Comparison of ENCODE assay signal across 39 cellular contexts in the genomic region with DNA sequence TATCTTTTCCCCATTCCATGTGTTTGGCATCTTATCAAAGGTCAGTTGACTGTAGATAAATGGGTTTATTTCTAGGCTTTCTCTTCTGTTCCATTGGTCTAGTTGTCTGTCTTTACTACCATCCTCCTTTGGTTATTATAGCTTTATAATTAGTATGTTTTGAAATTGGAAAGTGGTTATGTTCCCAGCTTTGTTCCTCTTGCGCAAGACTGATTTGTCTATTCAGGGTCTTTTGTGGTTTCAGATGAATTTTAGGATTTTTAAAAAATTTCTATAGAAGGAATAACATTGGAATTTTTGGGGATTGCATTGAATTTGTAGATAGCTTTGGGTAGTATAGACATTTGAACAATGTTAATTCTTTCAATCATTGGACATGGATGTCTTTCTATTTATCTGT.
"Had no signal": no experiment of that assay in that cellular context is flagged by ENCODE, and none has a peak within 500 bp of the region (broad histone marks: within the 10 kb centered on the region; RNA-seq: fewer than 3 reads in every experiment).

No MANE protein-coding gene starts in this region.

- ATAC-seq: activated CD4-positive, alpha-beta T cell treated with anti-CD3 and anti-CD28 coated beads for 36 hours; activated CD4-positive, CD25-positive, alpha-beta regulatory T cell treated with anti-CD3 and anti-CD28 coated beads, Interleukin-2, amount 50 U/mL, for 24 hours; activated CD8-positive, alpha-beta memory T cell treated with anti-CD3 and anti-CD28 coated beads, Interleukin-2, amount 10 ng/mL, durations not matched to agents 7 days and 5 days; activated CD8-positive, alpha-beta T cell treated with anti-CD3 and anti-CD28 coated beads, Interleukin-2, amount 10 ng/mL, durations not matched to agents 7 days and 5 days; activated naive CD8-positive, alpha-beta T cell treated with anti-CD3 and anti-CD28 coated beads, Interleukin-2, amount 50 U/mL, for 24 hours; WTC11 had no signal

- H3K4me1 ChIP-seq: ascending aorta had no signal

- FAIRE-seq: bronchial epithelial cell had no signal

- H3K4me1 Mint-ChIP-seq: activated CD4-positive, alpha-beta memory T cell treated with anti-CD3 and anti-CD28 coated beads, Interleukin-2, amount 10 ng/mL, durations not matched to agents 7 days and 5 days; activated CD4-positive, alpha-beta T cell treated with anti-CD3 and anti-CD28 coated beads for 36 hours; activated CD4-positive, alpha-beta T cell treated with anti-CD3 and anti-CD28 coated beads, Interleukin-2, amount 10 ng/mL, durations not matched to agents 7 days and 5 days; activated CD8-positive, alpha-beta memory T cell treated with anti-CD3 and anti-CD28 coated beads, Interleukin-2, amount 10 ng/mL, durations not matched to agents 7 days and 5 days; activated naive CD4-positive, alpha-beta T cell treated with anti-CD3 and anti-CD28 coated beads, Interleukin-2, amount 10 ng/mL, durations not matched to agents 7 days and 5 days; activated naive CD4-positive, alpha-beta T cell treated with anti-CD3 and anti-CD28 coated beads, Interleukin-2, amount 50 U/mL, for 24 hours; activated naive CD8-positive, alpha-beta T cell treated with anti-CD3 and anti-CD28 coated beads, Interleukin-2, amount 10 ng/mL, durations not matched to agents 7 days and 5 days; activated naive CD8-positive, alpha-beta T cell treated with anti-CD3 and anti-CD28 coated beads, Interleukin-2, amount 50 U/mL, for 24 hours; brain; central memory CD8-positive, alpha-beta T cell; WTC11 had no signal

- H3K4me3 ChIP-seq: ascending aorta, cardiac muscle cell had no signal

- H3K36me3 Mint-ChIP-seq: activated CD8-positive, alpha-beta memory T cell treated with anti-CD3 and anti-CD28 coated beads, Interleukin-2, amount 10 ng/mL, durations not matched to agents 7 days and 5 days; activated naive CD4-positive, alpha-beta T cell treated with anti-CD3 and anti-CD28 coated beads, Interleukin-2, amount 10 ng/mL, durations not matched to agents 7 days and 5 days; activated naive CD4-positive, alpha-beta T cell treated with anti-CD3 and anti-CD28 coated beads, Interleukin-2, amount 50 U/mL, for 24 hours; activated naive CD8-positive, alpha-beta T cell; activated naive CD8-positive, alpha-beta T cell treated with anti-CD3 and anti-CD28 coated beads, Interleukin-2, amount 10 ng/mL, durations not matched to agents 7 days and 5 days; brain; WTC11 had no signal

- H3K27me3 Mint-ChIP-seq: brain had no signal

- DNase-seq: activated CD4-positive, alpha-beta memory T cell treated with anti-CD3 and anti-CD28 coated beads, Interleukin-2, amount 10 ng/mL, durations not matched to agents 7 days and 5 days; activated CD4-positive, alpha-beta T cell treated with anti-CD3 and anti-CD28 coated beads for 1 hour; activated CD4-positive, alpha-beta T cell treated with anti-CD3 and anti-CD28 coated beads for 36 hours; activated CD4-positive, alpha-beta T cell treated with anti-CD3 and anti-CD28 coated beads for 48 hours; activated CD4-positive, alpha-beta T cell treated with anti-CD3 and anti-CD28 coated beads, Interleukin-2, amount 10 ng/mL, durations not matched to agents 7 days and 5 days; activated CD4-positive, alpha-beta T cell treated with anti-CD3 and anti-CD28 coated beads, Interleukin-2, amount 50 U/mL, for 48 hours; activated CD4-positive, CD25-positive, alpha-beta regulatory T cell; activated CD8-positive, alpha-beta memory T cell treated with anti-CD3 and anti-CD28 coated beads for 24 hours; activated CD8-positive, alpha-beta memory T cell treated with anti-CD3 and anti-CD28 coated beads, Interleukin-2, amount 10 ng/mL, durations not matched to agents 7 days and 5 days; activated CD8-positive, alpha-beta memory T cell treated with anti-CD3 and anti-CD28 coated beads, Interleukin-2, amount 50 U/mL, for 48 hours; activated CD8-positive, alpha-beta T cell treated with anti-CD3 and anti-CD28 coated beads, Interleukin-2, amount 10 ng/mL, durations not matched to agents 7 days and 5 days; activated effector memory CD4-positive, alpha-beta T cell treated with Interleukin-2 at 50 U/mL for 16 hours; activated gamma-delta T cell; activated naive CD4-positive, alpha-beta T cell treated with anti-CD3 and anti-CD28 coated beads, Interleukin-2, amount 10 ng/mL, durations not matched to agents 7 days and 5 days; activated naive CD4-positive, alpha-beta T cell treated with Interleukin-2 at 50 U/mL for 16 hours; activated naive CD8-positive, alpha-beta T cell treated with anti-CD3 and anti-CD28 coated beads, Interleukin-2, amount 10 ng/mL, durations not matched to agents 7 days and 5 days; activated naive CD8-positive, alpha-beta T cell treated with anti-CD3 and anti-CD28 coated beads, Interleukin-2, amount 50 U/mL, for 24 hours; activated T-cell treated with anti-CD3 and anti-CD28 coated beads, Interleukin-2, amount 50 U/mL, for 24 hours; activated T-cell treated with anti-CD3 and anti-CD28 coated beads, Interleukin-2, amount 50 U/mL, for 48 hours; amygdala; anterior cingulate cortex; caudate nucleus; cerebellar nuclear complex; T-helper 1 cell; T-helper 2 cell; T-helper 9 cell; WERI-Rb-1 had no signal

- H3K9me3 Mint-ChIP-seq: activated CD4-positive, alpha-beta memory T cell treated with anti-CD3 and anti-CD28 coated beads, Interleukin-2, amount 10 ng/mL, durations not matched to agents 7 days and 5 days; activated CD4-positive, alpha-beta T cell treated with anti-CD3 and anti-CD28 coated beads, Interleukin-2, amount 10 ng/mL, durations not matched to agents 7 days and 5 days; activated naive CD4-positive, alpha-beta T cell treated with anti-CD3 and anti-CD28 coated beads, Interleukin-2, amount 10 ng/mL, durations not matched to agents 7 days and 5 days; activated naive CD8-positive, alpha-beta T cell treated with anti-CD3 and anti-CD28 coated beads, Interleukin-2, amount 10 ng/mL, durations not matched to agents 7 days and 5 days; activated T-cell treated with anti-CD3 and anti-CD28 coated beads, Interleukin-2, amount 50 U/mL, for 24 hours; activated T-helper 2 cell treated with anti-CD3 and anti-CD28 coated beads, Interferon-gamma antibody, Interleukin-2, Interleukin-4, amounts not matched to agents 10 μg/mL and 5 μg/mL and 100 μg/mL, durations not matched to agents 14 hours and 24 hours and 36 hours; central memory CD8-positive, alpha-beta T cell; T-helper 1 cell treated with Interleukin-12 subunit alpha and Interleukin-12 subunit beta and Interleukin-4 antibody, amounts not matched to agents 30 μg/mL and 1 μg/mL, for 36 hours; T-helper 2 cell treated with Interferon-gamma antibody and Interleukin-4, amounts not matched to agents 5 μg/mL and 100 μg/mL, for 36 hours had no signal

- H3K36me3 ChIP-seq: ascending aorta, cardiac muscle cell, WERI-Rb-1 had no signal

- H3K27ac Mint-ChIP-seq: activated CD4-positive, alpha-beta memory T cell treated with anti-CD3 and anti-CD28 coated beads, Interleukin-2, amount 10 ng/mL, durations not matched to agents 7 days and 5 days; activated CD4-positive, alpha-beta T cell treated with anti-CD3 and anti-CD28 coated beads for 36 hours; activated CD4-positive, alpha-beta T cell treated with anti-CD3 and anti-CD28 coated beads, Interleukin-2, amount 10 ng/mL, durations not matched to agents 7 days and 5 days; activated CD8-positive, alpha-beta memory T cell treated with anti-CD3 and anti-CD28 coated beads, Interleukin-2, amount 10 ng/mL, durations not matched to agents 7 days and 5 days; activated CD8-positive, alpha-beta T cell treated with anti-CD3 and anti-CD28 coated beads, Interleukin-2, amount 10 ng/mL, durations not matched to agents 7 days and 5 days; activated naive CD4-positive, alpha-beta T cell treated with anti-CD3 and anti-CD28 coated beads, Interleukin-2, amount 10 ng/mL, durations not matched to agents 7 days and 5 days; activated naive CD4-positive, alpha-beta T cell treated with anti-CD3 and anti-CD28 coated beads, Interleukin-2, amount 50 U/mL, for 24 hours; activated naive CD8-positive, alpha-beta T cell; activated naive CD8-positive, alpha-beta T cell treated with anti-CD3 and anti-CD28 coated beads, Interleukin-2, amount 10 ng/mL, durations not matched to agents 7 days and 5 days; activated naive CD8-positive, alpha-beta T cell treated with anti-CD3 and anti-CD28 coated beads, Interleukin-2, amount 50 U/mL, for 24 hours; activated T-cell treated with anti-CD3 and anti-CD28 coated beads, Interleukin-2, amount 50 U/mL, for 24 hours; activated T-helper 2 cell treated with anti-CD3 and anti-CD28 coated beads, Interferon-gamma antibody, Interleukin-2, Interleukin-4, amounts not matched to agents 10 μg/mL and 5 μg/mL and 100 μg/mL, durations not matched to agents 14 hours and 24 hours and 36 hours; brain; T-helper 1 cell treated with Interleukin-12 subunit alpha and Interleukin-12 subunit beta and Interleukin-4 antibody, amounts not matched to agents 30 μg/mL and 1 μg/mL, for 36 hours; T-helper 2 cell treated with Interferon-gamma antibody and Interleukin-4, amounts not matched to agents 5 μg/mL and 100 μg/mL, for 36 hours; WTC11 had no signal

- H3K27ac ChIP-seq: ascending aorta, cardiac muscle cell, WERI-Rb-1 had no signal

- H3K4me3 Mint-ChIP-seq: activated CD4-positive, alpha-beta memory T cell treated with anti-CD3 and anti-CD28 coated beads, Interleukin-2, amount 10 ng/mL, durations not matched to agents 7 days and 5 days; activated CD4-positive, alpha-beta T cell treated with anti-CD3 and anti-CD28 coated beads for 36 hours; activated CD4-positive, alpha-beta T cell treated with anti-CD3 and anti-CD28 coated beads, Interleukin-2, amount 10 ng/mL, durations not matched to agents 7 days and 5 days; activated CD8-positive, alpha-beta memory T cell treated with anti-CD3 and anti-CD28 coated beads, Interleukin-2, amount 10 ng/mL, durations not matched to agents 7 days and 5 days; activated CD8-positive, alpha-beta T cell treated with anti-CD3 and anti-CD28 coated beads, Interleukin-2, amount 10 ng/mL, durations not matched to agents 7 days and 5 days; activated naive CD4-positive, alpha-beta T cell treated with anti-CD3 and anti-CD28 coated beads, Interleukin-2, amount 10 ng/mL, durations not matched to agents 7 days and 5 days; activated naive CD4-positive, alpha-beta T cell treated with anti-CD3 and anti-CD28 coated beads, Interleukin-2, amount 50 U/mL, for 24 hours; activated naive CD8-positive, alpha-beta T cell; activated naive CD8-positive, alpha-beta T cell treated with anti-CD3 and anti-CD28 coated beads, Interleukin-2, amount 10 ng/mL, durations not matched to agents 7 days and 5 days; activated naive CD8-positive, alpha-beta T cell treated with anti-CD3 and anti-CD28 coated beads, Interleukin-2, amount 50 U/mL, for 24 hours; activated T-cell treated with anti-CD3 and anti-CD28 coated beads, Interleukin-2, amount 50 U/mL, for 24 hours; brain; central memory CD8-positive, alpha-beta T cell; T-helper 1 cell treated with Interleukin-12 subunit alpha and Interleukin-12 subunit beta and Interleukin-4 antibody, amounts not matched to agents 30 μg/mL and 1 μg/mL, for 36 hours; T-helper 2 cell treated with Interferon-gamma antibody and Interleukin-4, amounts not matched to agents 5 μg/mL and 100 μg/mL, for 36 hours; WTC11 had no signal

- H3K27me3 ChIP-seq: ascending aorta, cardiac muscle cell had no signal
